ENCODE assay signal across 8 cellular contexts in genomic region chr6:32177788-32178546, GRCh38. TPM values are rescaled to one million over a fixed set of nuclear protein-coding genes. Genes with fewer than 3 reads are reported as not detected.
DNase-seq lines count a peak whose midpoint lies in the region; ATAC-seq and TF ChIP-seq lines count a peak whose summit lies in the region.

RNF5 (plus strand) TSS chr6:32178405; CDS start chr6:32178512, 107 bp downstream.

- no peaks in the 10 kb centered on the region for H3K9me3 Mint-ChIP-seq in activated CD4-positive, alpha-beta memory T cell treated with anti-CD3 and anti-CD28 coated beads for 36 hours

- H3K36me3 ChIP-seq in liver (ENCODE audit: control insufficient read depth in 4 of 4, insufficient read depth in 3 of 4, low read depth in 1 of 4, low read length in 3 of 4): peaks cover 0 to 15% (median 6%) of the 10 kb centered on the region in 4 donors

- intact Hi-C loops in activated CD4-positive, alpha-beta memory T cell treated with anti-CD3 and anti-CD28 coated beads for 36 hours (cut with micrococcal nuclease): loop anchor here (1.0 to 10.0 kb wide), 6 partner anchors 12 to 794 kb away; partner anchors contain the start of genes ATF6B, DXO, PBX2 and PPT2
- intact Hi-C loops in dorsolateral prefrontal cortex (cut with DNase I): loop anchor here (1.0 to 5.0 kb wide), 3 partner anchors 17 to 794 kb away; partner anchors contain the start of gene PPT2 (in 1 of the 2)

- H3K27ac Mint-ChIP-seq in activated CD4-positive, alpha-beta memory T cell treated with anti-CD3 and anti-CD28 coated beads for 36 hours: peak within 1 kb of the TSS; percentile 96

- CTCF ChIA-PET in activated CD4-positive, alpha-beta memory T cell treated with anti-CD3 and anti-CD28 coated beads for 36 hours (lab: Charles Lee): interaction anchor here (1.4 kb wide), 1 partner anchor 17 kb away, joined by 7 read pairs; no protein-coding TSS in a partner anchor

- POLR2A ChIA-PET in activated CD4-positive, alpha-beta memory T cell treated with anti-CD3 and anti-CD28 coated beads for 36 hours (lab: Charles Lee): interaction anchor here (0.6 to 4.9 kb wide), 5 partner anchors 11 to 667 kb away, joined by 3 to 57 read pairs (median 4); partner anchors contain the start of genes ATF6B, GPSM3 and PBX2

- DNase-seq in NCI-H82 (lab: John Stamatoyannopoulos, UW): peak; percentile 100
- DNase-seq in activated CD4-positive, alpha-beta memory T cell treated with anti-CD3 and anti-CD28 coated beads for 36 hours: peak; percentile 96
- DNase-seq in dorsolateral prefrontal cortex: peak; percentile 75 to 99 (median 96)
- peak; percentile 80 to 94 for DNase-seq in stimulated activated CD4-positive, alpha-beta T cell treated with anti-CD3 and anti-CD28 coated beads, Interleukin-4, amount 100 ng/mL, for 4 hours

- H3K4me3 ChIP-seq in dorsolateral prefrontal cortex (peak within 1 kb of the TSS; percentile 49 to 98 (median 89)), liver (ENCODE audit: low read depth in 1 of 3, low read length in 3 of 3) (peak within 1 kb of the TSS; percentile 49 to 97 (median 78))

- under 1% methylated on average over 33 of the region's 33 CpGs for WGBS in liver

- H3K4me3 Mint-ChIP-seq in activated CD4-positive, alpha-beta memory T cell treated with anti-CD3 and anti-CD28 coated beads for 36 hours: peak within 1 kb of the TSS; percentile 85

- peak within 1 kb of the TSS; percentile 45 to 98 for H3K9ac ChIP-seq in liver (ENCODE audit: low read depth in 1 of 2, low read length in 2 of 2)

- no peak for TF ChIP-seq CTCF in C4-2B (conservative IDR thresholded peaks at IDR 0.05)
- peak in 6 of 56 donors; percentile 2 to 23 (median 15) for TF ChIP-seq CTCF in dorsolateral prefrontal cortex (IDR thresholded peaks at IDR 0.05 in 54 of 56, conservative IDR thresholded peaks at IDR 0.05 in 2 of 56; ENCODE audit: low read depth in 1 of 56, partially characterized antibody in 56 of 56)
- no peak for TF ChIP-seq CTCF in liver (IDR thresholded peaks at IDR 0.05; ENCODE audit: low read depth, low read length, missing input control)

- H3K27me3 ChIP-seq in dorsolateral prefrontal cortex (no peaks in the 10 kb centered on the region), liver (ENCODE audit: control insufficient read depth in 4 of 4, insufficient read depth in 4 of 4, low read length in 3 of 4) (no peaks in the 10 kb centered on the region)

- H3K36me3 Mint-ChIP-seq in activated CD4-positive, alpha-beta memory T cell treated with anti-CD3 and anti-CD28 coated beads for 36 hours: peaks cover 25% of the 10 kb centered on the region

- H3K4me1 Mint-ChIP-seq in activated CD4-positive, alpha-beta memory T cell treated with anti-CD3 and anti-CD28 coated beads for 36 hours (ENCODE audit: low read depth): peaks cover 65% of the 10 kb centered on the region

- H3K4me1 ChIP-seq in liver (ENCODE audit: control insufficient read depth in 4 of 4, insufficient read depth in 4 of 4, low read length in 3 of 4): peaks cover 0 to 48% (median 42%) of the 10 kb centered on the region in 4 donors

- TF ChIP-seq RAD21 in liver (IDR thresholded peaks at IDR 0.05): no peak

- no peaks in the 10 kb centered on the region for H3K9me3 ChIP-seq in liver (ENCODE audit: control insufficient read depth in 4 of 4, low read length in 3 of 4)

- peak within 1 kb of the TSS; percentile 81 for H3K27ac ChIP-seq in C4-2B
- H3K27ac ChIP-seq in dorsolateral prefrontal cortex: peak within 1 kb of the TSS; percentile 86 to 100 (median 99)
- H3K27ac ChIP-seq in liver (ENCODE audit: low read depth in 1 of 2, low read length in 2 of 2): peak within 1 kb of the TSS; percentile 95 to 96

- no peaks in the 10 kb centered on the region for H3K27me3 Mint-ChIP-seq in activated CD4-positive, alpha-beta memory T cell treated with anti-CD3 and anti-CD28 coated beads for 36 hours

- ATAC-seq in GM19397 (IDR thresholded peaks at IDR 0.05; ENCODE audit: unreplicated experiment) (peak; percentile 75), HG03571 (IDR thresholded peaks at IDR 0.05; ENCODE audit: unreplicated experiment) (peak; percentile 66)

TF ChIP-seq in liver, 16 proteins besides CTCF, POLR2A, EP300 and RAD21:
- TF ChIP-seq TAF1 (conservative IDR thresholded peaks at IDR 0.05) (peak; percentile 50), SP1 (IDR thresholded peaks at IDR 0.05) (peak; percentile 98), MAX (IDR thresholded peaks at IDR 0.05) (peak; percentile 92), FOXA1 (IDR thresholded peaks at IDR 0.05) (peak; percentile 33), NR2F2 (IDR thresholded peaks at IDR 0.05) (peak; percentile 91), HNF4A (conservative IDR thresholded peaks at IDR 0.05) (peak; percentile 91 to 93), HNF4G (IDR thresholded peaks at IDR 0.05) (peak; percentile 84), EGR1 (IDR thresholded peaks at IDR 0.05; ENCODE audit: low read depth in 2 of 2) (peak; percentile 55 to 86), GABPA (IDR thresholded peaks at IDR 0.05 in 1 of 2, conservative IDR thresholded peaks at IDR 0.05 in 1 of 2) (peak in 1 of 2 donors; percentile 74), REST (IDR thresholded peaks at IDR 0.05) (peak; percentile 35), ATF3 (IDR thresholded peaks at IDR 0.05) (no peak), JUND (IDR thresholded peaks at IDR 0.05) (peak; percentile 31 to 68), YY1 (IDR thresholded peaks at IDR 0.05) (peak; percentile 97), RXRA (IDR thresholded peaks at IDR 0.05) (peak in 1 of 2 donors; percentile 71), FOXA2 (IDR thresholded peaks at IDR 0.05) (peak; percentile 75), ZBTB33 (IDR thresholded peaks at IDR 0.05) (peak; percentile 37)

RNA-seq across cellular contexts. Expression of gene RNF5, which starts in this region (rescaled TPM):
- 10 to 100 TPM; 60.8 to 63.8 TPM for total RNA-seq in activated CD4-positive, alpha-beta memory T cell treated with anti-CD3 and anti-CD28 coated beads for 36 hours
- total RNA-seq in dorsolateral prefrontal cortex (10 to 100 TPM; 34.1 to 70.5 (median 51.5) TPM), liver (10 to 100 TPM; 51.5 to 56.1 TPM)
- 10 to 100 TPM; 65.9 to 85.9 TPM for polyA plus RNA-seq in liver

Comparison
In these comparisons a context has a peak if more than half of its experiments do, and no peak if none do; other contexts are left out.
1. Peak in every context shown above with its lines: DNase-seq, ATAC-seq, H3K4me3 ChIP-seq and H3K27ac ChIP-seq.